ENCODE assay signal across 1 cellular context in the genomic region with DNA sequence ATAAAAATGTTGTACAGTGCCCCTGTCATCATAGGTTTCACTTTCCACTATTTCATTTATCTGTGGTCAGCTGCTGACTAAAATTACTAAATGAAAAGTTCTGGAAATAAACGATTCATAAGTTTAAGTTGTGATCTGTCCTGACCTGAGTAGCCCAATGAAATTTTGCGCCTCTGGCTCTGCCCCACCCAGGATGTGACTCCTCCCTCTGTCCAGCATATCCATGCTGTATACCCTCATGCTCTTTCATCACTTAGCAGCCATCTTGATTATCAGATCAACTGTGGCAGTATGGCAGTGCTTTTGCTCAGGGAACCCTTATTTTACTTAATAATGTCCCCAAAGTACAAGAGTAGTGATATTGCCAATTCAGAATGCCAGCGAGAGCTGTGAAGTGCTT.
A peak's percentile ranks its signal among the peaks of the same experiment; 100 is the strongest.
TF ChIP-seq lines count a peak whose summit lies in the region.

No MANE protein-coding gene starts in this region.

TF ChIP-seq in GM12878, 131 proteins besides CTCF, POLR2A, EP300 and RAD21:
- no peak for TF ChIP-seq PML (IDR thresholded peaks at IDR 0.05; ENCODE audit: low read length)
- TF ChIP-seq MTA2 (IDR thresholded peaks at IDR 0.05; ENCODE audit: low read depth): no peak
- peak; percentile 53; the same call in 1 of the 2 replicates for TF ChIP-seq RUNX3 (IDR thresholded peaks at IDR 0.05; ENCODE audit: low read length)
- TF ChIP-seq YY1 (IDR thresholded peaks at IDR 0.05; ENCODE audit: low read depth, low read length): peak; percentile 62
- no peak for TF ChIP-seq TAF1 (IDR thresholded peaks at IDR 0.05; ENCODE audit: borderline replicate concordance, low read depth, low read length)
- no peak for TF ChIP-seq SMAD1 (IDR thresholded peaks at IDR 0.05; ENCODE audit: low read depth, partially characterized antibody)
- no peak for TF ChIP-seq IKZF2 (IDR thresholded peaks at IDR 0.05)
- no peak for TF ChIP-seq TCF12 (IDR thresholded peaks at IDR 0.05; ENCODE audit: low read depth, low read length)
- no peak for TF ChIP-seq ZNF217 (IDR thresholded peaks at IDR 0.05)
- TF ChIP-seq RBBP5 (conservative IDR thresholded peaks at IDR 0.05): no peak
- TF ChIP-seq NFXL1 (IDR thresholded peaks at IDR 0.05; ENCODE audit: borderline replicate concordance): no peak
- TF ChIP-seq SMAD5 (IDR thresholded peaks at IDR 0.05; ENCODE audit: low read depth): no peak
TF ChIP-seq in GM12878: peak in this region for 2.
